ENCODE assay signal across 12 cellular contexts in genomic region chr5:1827410-1828397, GRCh38. TPM values are rescaled to one million over a fixed set of nuclear protein-coding genes. Genes with fewer than 3 reads are reported as not detected.
DNase-seq lines count a peak whose midpoint lies in the region.
"Had no signal": no experiment of that assay in that cellular context is flagged by ENCODE, and none has a peak within 500 bp of the region (broad histone marks: within the 10 kb centered on the region; RNA-seq: fewer than 3 reads in every experiment).

No MANE protein-coding gene starts in this region.

- DNase-seq in NCI-H748 (lab: John Stamatoyannopoulos, UW; ENCODE audit: unreplicated experiment) (peak; percentile 51), NCI-H748 treated with DMSO at 0.1 percent for 48 hours (lab: John Stamatoyannopoulos, UW) (no peak), NCI-H2029 treated with DMSO at 0.1 percent for 48 hours (lab: John Stamatoyannopoulos, UW) (peak; percentile 5), posterior vena cava (ENCODE audit: low spot score) (peak; percentile 76), GF-D8 (lab: John Stamatoyannopoulos, UW) (no peak), OCI-M2 (lab: John Stamatoyannopoulos, UW; ENCODE audit: unreplicated experiment) (no peak), NCI-H2227 (lab: John Stamatoyannopoulos, UW; ENCODE audit: unreplicated experiment) (no peak)
- peak; percentile 12 for DNase-seq in effector CD8-positive, alpha-beta T cell (lab: John Stamatoyannopoulos, UW)

- intact Hi-C loops in posterior vena cava (cut with DNase I) = loop anchor here in 1 of 2 donors (2.0 kb wide), 1 partner anchor 55 kb away; no protein-coding TSS in a partner anchor

RNA-seq across cellular contexts. Expression of gene NDUFS6, which starts 26.5 kb away (rescaled TPM):
- 10 to 100 TPM; 25.4 to 25.8 TPM for total RNA-seq in posterior vena cava

RNA-seq across cellular contexts. Expression of gene MRPL36, which starts 28.1 kb away (rescaled TPM):
- 10 to 100 TPM; 29.4 to 32.4 TPM for total RNA-seq in posterior vena cava

RNA-seq across cellular contexts. Expression of gene IRX4, which starts 55.0 kb away (rescaled TPM):
- not detected for total RNA-seq in posterior vena cava
- total RNA-seq: activated T-helper 2 cell treated with anti-CD3 and anti-CD28 coated beads, Interferon-gamma antibody, Interleukin-2, Interleukin-4, amounts not matched to agents 10 μg/mL and 5 μg/mL and 100 μg/mL, durations not matched to agents 14 hours and 24 hours and 36 hours; dorsolateral prefrontal cortex; G401; pulmonary artery endothelial cell had no signal

Comparison
In these comparisons a context has a peak if more than half of its experiments do, and no peak if none do; other contexts are left out.
1. DNase-seq: peak in NCI-H748 (single experiment), NCI-H2029 treated with DMSO at 0.1 percent for 48 hours (single experiment), effector CD8-positive, alpha-beta T cell (single experiment) and posterior vena cava (single experiment); none in NCI-H748 treated with DMSO at 0.1 percent for 48 hours (single experiment), GF-D8 (single experiment), OCI-M2 (single experiment) and NCI-H2227 (single experiment).